In the genomic region with DNA sequence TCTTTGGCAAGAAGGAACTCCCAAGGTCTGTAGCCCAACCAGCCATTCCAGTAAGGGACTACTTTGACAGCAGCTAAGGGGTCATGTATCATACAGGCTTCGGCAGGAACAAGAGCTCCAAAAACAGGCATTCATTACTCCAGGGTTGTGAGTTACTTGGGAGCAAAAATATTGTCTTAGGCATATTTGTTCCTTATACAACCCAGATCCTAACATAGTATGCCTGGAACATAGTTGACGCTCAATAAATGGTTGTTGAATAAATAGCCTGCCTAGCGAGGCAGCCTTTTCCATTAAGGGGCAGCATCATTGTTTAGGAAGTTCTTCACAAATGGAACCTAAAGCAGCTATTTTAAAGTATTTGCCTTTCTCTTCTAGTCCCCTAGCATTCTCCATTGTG, we compare ENCODE assay signal across 17 cellular contexts. TPM values are rescaled to one million over a fixed set of nuclear protein-coding genes. Genes with fewer than 3 reads are reported as not detected.
DNase-seq lines count a peak whose midpoint lies in the region; ATAC-seq and TF ChIP-seq lines count a peak whose summit lies in the region.
"Had no signal": no experiment of that assay in that cellular context is flagged by ENCODE, and none has a peak within 500 bp of the region (broad histone marks: within the 10 kb centered on the region; RNA-seq: fewer than 3 reads in every experiment).

No MANE protein-coding gene starts in this region.

- TF ChIP-seq CTCF in GM23338 (conservative IDR thresholded peaks at IDR 0.05; ENCODE audit: low read depth in 2 of 2) (no peak), choroid plexus epithelial cell (conservative IDR thresholded peaks at IDR 0.05; ENCODE audit: low read depth, low read length) (no peak), fibroblast of the aortic adventitia (IDR thresholded peaks at IDR 0.05; ENCODE audit: insufficient read depth, low read length) (no peak)

- no peak overlapping the region for H3K27ac Mint-ChIP-seq in GM23338
- H3K27ac Mint-ChIP-seq: B cell; CD4-positive, CD25-positive, alpha-beta regulatory T cell; CD8-positive, alpha-beta T cell; HFFc6 had no signal

- H3K4me2 ChIP-seq in GM23338: no peak overlapping the region
- H3K4me2 ChIP-seq: BLaER1 had no signal

- H3K79me2 ChIP-seq in GM23338 (replicated peaks; ENCODE audit: insufficient read depth): no peaks in the 10 kb centered on the region

- no peak overlapping the region for H3K27ac ChIP-seq in GM23338 (ENCODE audit: low read depth)
- H3K27ac ChIP-seq: BLaER1, C4-2B had no signal

- H3F3A ChIP-seq in GM23338 (replicated peaks; ENCODE audit: low read depth): no peaks in the 10 kb centered on the region

- H3K36me3 Mint-ChIP-seq in GM23338 (ENCODE audit: low read depth): no peaks in the 10 kb centered on the region
- H3K36me3 Mint-ChIP-seq: CD4-positive, CD25-positive, alpha-beta regulatory T cell; CD8-positive, alpha-beta T cell had no signal

- no peaks in the 10 kb centered on the region for H3K36me3 ChIP-seq in GM23338 (ENCODE audit: insufficient read depth)
- H3K36me3 ChIP-seq: BLaER1, HAP-1 had no signal

- H3K27me3 ChIP-seq in GM23338 (ENCODE audit: insufficient read depth): no peaks in the 10 kb centered on the region
- H3K27me3 ChIP-seq: BLaER1 had no signal

- H3K4me3 Mint-ChIP-seq in GM23338: no peak overlapping the region
- H3K4me3 Mint-ChIP-seq: B cell; CD4-positive, CD25-positive, alpha-beta regulatory T cell; CD8-positive, alpha-beta T cell; HFFc6 had no signal

- H4K20me1 ChIP-seq in GM23338 (replicated peaks; ENCODE audit: insufficient read depth): no peaks in the 10 kb centered on the region
- H4K20me1 ChIP-seq: BLaER1 had no signal

- no peak overlapping the region for H2AFZ ChIP-seq in GM23338

- no peaks in the 10 kb centered on the region for H3K9me2 ChIP-seq in GM23338 (ENCODE audit: insufficient read depth)

- DNase-seq in GM23338 (ENCODE audit: low spot score) (no peak), choroid plexus epithelial cell (ENCODE audit: low read depth) (peak; percentile 2), fibroblast of the aortic adventitia (ENCODE audit: low read depth) (peak; percentile 22), OCI-M2 (lab: John Stamatoyannopoulos, UW; ENCODE audit: unreplicated experiment) (no peak), SKM-1 (lab: John Stamatoyannopoulos, UW; ENCODE audit: unreplicated experiment) (no peak)
- DNase-seq: Caco-2; CD4-positive, CD25-positive, alpha-beta regulatory T cell; CD8-positive, alpha-beta T cell; DMS153; DND-41; GOT3; HFFc6 had no signal

- no peaks in the 10 kb centered on the region for H3K9me3 Mint-ChIP-seq in GM23338
- H3K9me3 Mint-ChIP-seq: CD8-positive, alpha-beta T cell; HFFc6 had no signal

- no peaks in the 10 kb centered on the region; the same call in 2 of the 3 replicates for H3K4me1 Mint-ChIP-seq in GM23338
- H3K4me1 Mint-ChIP-seq: B cell; CD4-positive, CD25-positive, alpha-beta regulatory T cell had no signal

- no peak for ATAC-seq in GM23338
- no peak for ATAC-seq in HG02610 (IDR thresholded peaks at IDR 0.05; ENCODE audit: unreplicated experiment)
- ATAC-seq: CD8-positive, alpha-beta T cell had no signal

- H3K4me3 ChIP-seq in GM23338 (no peak overlapping the region), choroid plexus epithelial cell (ENCODE audit: low read depth, low read length) (no peak overlapping the region), fibroblast of the aortic adventitia (ENCODE audit: low read depth, low read length) (no peak overlapping the region)
- H3K4me3 ChIP-seq: BLaER1, HAP-1 had no signal

- H3K4me1 ChIP-seq in GM23338 (ENCODE audit: insufficient read depth): 0 out of 2 replicates have a peak, but pooled peaks cover 4% of the 10 kb centered on the region
- H3K4me1 ChIP-seq: BLaER1, Caco-2 had no signal

- H3K27me3 Mint-ChIP-seq in GM23338 (ENCODE audit: insufficient read depth, low read depth, poor library complexity): no peaks in the 10 kb centered on the region
- H3K27me3 Mint-ChIP-seq: B cell had no signal

TF ChIP-seq in GM23338, 12 proteins besides CTCF, POLR2A, EP300 and RAD21:
- TF ChIP-seq JUNB (IDR thresholded peaks at IDR 0.05; ENCODE audit: unreplicated experiment) (peak; percentile 35), EZH2phosphoT487 (IDR thresholded peaks at IDR 0.05; ENCODE audit: unreplicated experiment) (no peak), ZNF462 (CRISPR knock-in tag; IDR thresholded peaks at IDR 0.05) (no peak), POLR2AphosphoS5 (IDR thresholded peaks at IDR 0.05; ENCODE audit: low read depth) (no peak)
TF ChIP-seq in GM23338: peak in this region for 1.

RNA-seq across cellular contexts. Expression of gene FER, which starts 35.8 kb away (rescaled TPM):
- 14.2 and 17.4 TPM in 2 replicates for total RNA-seq in GM23338 (2014; rRNA removed; shearing (Covaris generic))
- polyA plus RNA-seq in GM23338 (2016; fragmentation: Nextera tagmentation; extraction: Ambion mirVana): 23.5 and 34.8 TPM in 2 replicates
- total RNA-seq in fibroblast of the aortic adventitia (ENCODE audit: low replicate concordance): 41.5 and 129 TPM in 2 replicates

Comparison
In these comparisons a context has a peak if more than half of its experiments do, and no peak if none do; other contexts are left out.
1. DNase-seq: peak in choroid plexus epithelial cell (single experiment) and fibroblast of the aortic adventitia (single experiment); none in GM23338 (single experiment), OCI-M2 (single experiment) and SKM-1 (single experiment).